ENCODE assay signal across 9 cellular contexts in genomic region chr18:58117685-58118403, GRCh38.
A peak's percentile ranks its signal among the peaks of the same experiment; 100 is the strongest.
DNase-seq lines count a peak whose midpoint lies in the region; ATAC-seq and TF ChIP-seq lines count a peak whose summit lies in the region.
"Had no signal": no experiment of that assay in that cellular context is flagged by ENCODE, and none has a peak within 500 bp of the region (broad histone marks: within the 10 kb centered on the region; RNA-seq: fewer than 3 reads in every experiment).

No MANE protein-coding gene starts in this region.

- CTCF ChIA-PET in PC-3 (lab: Charles Lee): interaction anchor here (0.6 to 0.7 kb wide), 3 partner anchors 37 to 74 kb away, joined by 3 to 6 read pairs (median 3); no protein-coding TSS in a partner anchor

- no TSS peak for BruUV-seq in PC-3 (replicated peaks; lab: Mats Ljungman, UMichigan)

- H3K36me3 ChIP-seq in PC-3 (ENCODE audit: low read depth, low read length) (no peaks in the 10 kb centered on the region), psoas muscle (ENCODE audit: insufficient read depth in 1 of 2, low read depth in 1 of 2) (no peaks in the 10 kb centered on the region)

- peak overlapping the region; percentile 54 for H3K4me2 ChIP-seq in PC-3 (ENCODE audit: low read length)

- intact Hi-C loops in PC-3 (cut with micrococcal nuclease) (loop anchor here (2.0 kb wide), 1 partner anchor 27 kb away; no protein-coding TSS in a partner anchor), psoas muscle (cut with DNase I) (loop anchor here in 1 of 2 donors (5.0 kb wide), 1 partner anchor 76 kb away; the partner anchor contains the start of gene NEDD4L)

- 50 to 57% (median 51%) methylated on average over 9 of the region's 9 CpGs for WGBS in psoas muscle, 3 donors

- DNase-seq in GDM1 (lab: John Stamatoyannopoulos, UW) (peak; percentile 16), PC-3 (peak; percentile 93), fibroblast of gingiva (ENCODE audit: low read depth) (peak; percentile 73), psoas muscle (no peak), activated gamma-delta T cell (lab: John Stamatoyannopoulos, UW) (no peak), coronary artery (ENCODE audit: low spot score) (no peak)
- no peak for DNase-seq in stimulated activated naive CD8-positive, alpha-beta T cell treated with anti-CD3 and anti-CD28 coated beads, Interleukin-15, amount 100 ng/mL, for 72 hours
- DNase-seq: T-cell had no signal

- no peak overlapping the region for H3K27ac Mint-ChIP-seq in stimulated activated naive CD8-positive, alpha-beta T cell treated with anti-CD3 and anti-CD28 coated beads, Interleukin-15, amount 100 ng/mL, for 72 hours
- H3K27ac Mint-ChIP-seq: T-cell had no signal

- ATAC-seq in PC-3: peak; percentile 84
- peak in 3 of 4 donors; percentile 41 to 61 (median 43) for ATAC-seq in psoas muscle
- no peak for ATAC-seq in stimulated activated naive CD8-positive, alpha-beta T cell treated with anti-CD3 and anti-CD28 coated beads, Interleukin-15, amount 100 ng/mL, for 72 hours
- ATAC-seq in GM21381 (IDR thresholded peaks at IDR 0.05; ENCODE audit: unreplicated experiment): no peak
- ATAC-seq: T-cell had no signal

- H3K4me1 ChIP-seq in PC-3 (ENCODE audit: insufficient read depth, low read length): peaks cover 31% of the 10 kb centered on the region
- H3K4me1 ChIP-seq in psoas muscle: no peaks in the 10 kb centered on the region

- no peak overlapping the region for H3K4me3 ChIP-seq in PC-3 (ENCODE audit: low read length)
- H3K4me3 ChIP-seq in psoas muscle: no peak overlapping the region
- no peak overlapping the region for H3K4me3 ChIP-seq in coronary artery

- H2AFZ ChIP-seq in PC-3 (ENCODE audit: low read length): peak overlapping the region; percentile 60

- peaks cover 9% of the 10 kb centered on the region for H3K4me1 Mint-ChIP-seq in stimulated activated naive CD8-positive, alpha-beta T cell treated with anti-CD3 and anti-CD28 coated beads, Interleukin-15, amount 100 ng/mL, for 72 hours

- no peak for TF ChIP-seq CTCF in PC-3 (conservative IDR thresholded peaks at IDR 0.05; ENCODE audit: low read depth, low read length)
- TF ChIP-seq CTCF in psoas muscle (IDR thresholded peaks at IDR 0.05): no peak
- TF ChIP-seq CTCF in coronary artery (IDR thresholded peaks at IDR 0.05): no peak

- peaks cover 67% of the 10 kb centered on the region for H3K79me2 ChIP-seq in PC-3 (ENCODE audit: low read length)

- H3K27ac ChIP-seq in PC-3 (ENCODE audit: low read length): peak overlapping the region; percentile 74
- no peak overlapping the region for H3K27ac ChIP-seq in psoas muscle
- no peak overlapping the region for H3K27ac ChIP-seq in coronary artery

- H3K9me2 ChIP-seq in PC-3 (replicated peaks; ENCODE audit: low read length): no peaks in the 10 kb centered on the region

- no peaks in the 10 kb centered on the region for H3K9me3 Mint-ChIP-seq in stimulated activated naive CD8-positive, alpha-beta T cell treated with anti-CD3 and anti-CD28 coated beads, Interleukin-15, amount 100 ng/mL, for 72 hours
- H3K9me3 Mint-ChIP-seq: T-cell had no signal

- no peaks in the 10 kb centered on the region for H3K27me3 ChIP-seq in PC-3 (ENCODE audit: low read length)
- H3K27me3 ChIP-seq in psoas muscle (ENCODE audit: insufficient read depth in 3 of 3, low read length in 2 of 3): no peaks in the 10 kb centered on the region

- H3K9ac ChIP-seq in PC-3 (ENCODE audit: low read length): peak overlapping the region; percentile 44

- POLR2A ChIA-PET in PC-3 (lab: Charles Lee; ENCODE audit: unreplicated experiment): no interaction called here

- no peaks in the 10 kb centered on the region for H3F3A ChIP-seq in PC-3 (ENCODE audit: low read length, unreplicated experiment)

- H3K9me3 ChIP-seq in PC-3 (ENCODE audit: low read length) (no peaks in the 10 kb centered on the region), psoas muscle (no peaks in the 10 kb centered on the region)

- H3K4me3 Mint-ChIP-seq in stimulated activated naive CD8-positive, alpha-beta T cell treated with anti-CD3 and anti-CD28 coated beads, Interleukin-15, amount 100 ng/mL, for 72 hours: no peak overlapping the region
- H3K4me3 Mint-ChIP-seq: T-cell had no signal

- H3K27me3 Mint-ChIP-seq in stimulated activated naive CD8-positive, alpha-beta T cell treated with anti-CD3 and anti-CD28 coated beads, Interleukin-15, amount 100 ng/mL, for 72 hours: no peaks in the 10 kb centered on the region

- no peaks in the 10 kb centered on the region for H4K20me1 ChIP-seq in PC-3 (ENCODE audit: low read length)

Comparison
In these comparisons a context has a peak if more than half of its experiments do, and no peak if none do; other contexts are left out.
1. DNase-seq: peak in GDM1 (single experiment), PC-3 (single experiment) and fibroblast of gingiva (single experiment); none in psoas muscle (0 of 2), activated gamma-delta T cell (single experiment), stimulated activated naive CD8-positive, alpha-beta T cell treated with anti-CD3 and anti-CD28 coated beads, Interleukin-15, amount 100 ng/mL, for 72 hours (0 of 2) and coronary artery (single experiment).
2. ATAC-seq: peak in PC-3 (single experiment) and psoas muscle (3 of 4); none in stimulated activated naive CD8-positive, alpha-beta T cell treated with anti-CD3 and anti-CD28 coated beads, Interleukin-15, amount 100 ng/mL, for 72 hours (single experiment) and GM21381 (single experiment).